In the genomic region with DNA sequence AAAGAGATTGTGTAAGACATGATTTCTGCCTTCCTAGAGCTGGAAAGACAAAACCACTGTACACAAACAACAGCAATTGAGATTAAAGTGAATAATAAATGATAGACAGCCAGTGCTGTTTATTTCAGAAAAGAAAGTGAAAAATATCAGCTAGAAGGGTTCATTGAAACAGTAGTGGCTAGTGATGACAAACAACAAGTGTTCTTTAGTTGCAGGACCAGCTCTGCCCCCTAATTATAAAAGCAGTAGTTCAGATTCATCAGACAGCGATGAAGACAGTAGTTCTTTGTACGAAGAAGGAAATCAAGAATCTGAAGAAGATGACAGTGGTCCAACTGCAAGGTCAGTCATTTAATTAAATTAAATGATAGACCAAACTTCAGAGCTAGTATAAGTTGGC, we compare ENCODE assay signal across 28 cellular contexts.
"Had no signal": no experiment of that assay in that cellular context is flagged by ENCODE, and none has a peak within 500 bp of the region (broad histone marks: within the 10 kb centered on the region; RNA-seq: fewer than 3 reads in every experiment).

No MANE protein-coding gene starts in this region.

- H3K4me2 ChIP-seq: PC-9 had no signal

- H3K9me3 ChIP-seq: MG63 had no signal

- ATAC-seq: activated CD8-positive, alpha-beta T cell treated with anti-CD3 and anti-CD28 coated beads for 36 hours; activated T-cell treated with anti-CD3 and anti-CD28 coated beads, Interleukin-2, amount 50 U/mL, for 72 hours; activated T-helper 17 cell treated with anti-CD3 and anti-CD28 coated beads, Interleukin-2, amount 50 U/mL, for 72 hours had no signal

- H3K4me3 ChIP-seq: MG63, PC-9, SK-N-MC had no signal

- H3K27me3 ChIP-seq: brain microvascular endothelial cell, MG63 had no signal

- DNase-seq: activated CD4-positive, alpha-beta T cell treated with anti-CD3 and anti-CD28 coated beads, Interleukin-2, amount 10 ng/mL, durations not matched to agents 24 days and 14 days; activated CD4-positive, alpha-beta T cell treated with anti-CD3 and anti-CD28 coated beads, Interleukin-2, amount 50 U/mL, for 4 hours; activated CD8-positive, alpha-beta T cell treated with anti-CD3 and anti-CD28 coated beads for 36 hours; activated effector memory CD4-positive, alpha-beta T cell treated with anti-CD3 and anti-CD28 coated beads, Interleukin-2, amount 50 U/mL, for 16 hours; activated naive CD4-positive, alpha-beta T cell; activated naive CD4-positive, alpha-beta T cell treated with anti-CD3 and anti-CD28 coated beads, Interleukin-2, amount 50 U/mL, for 16 hours; activated naive CD8-positive, alpha-beta T cell treated with anti-CD3 and anti-CD28 coated beads for 36 hours; activated T-cell treated with anti-CD3 and anti-CD28 coated beads, Interleukin-2, amount 50 U/mL, for 1 hour; activated T-cell treated with anti-CD3 and anti-CD28 coated beads, Interleukin-2, amount 50 U/mL, for 72 hours; amniotic stem cell; aorta; brain microvascular endothelial cell; Kasumi-1; KBM-7; MG63; NCI-H1048; NCI-H1105 treated with DMSO at 0.1 percent for 48 hours; NCI-H1436; NCI-H1694; NCI-H1930; NCI-H2081 treated with DMSO at 0.1 percent for 48 hours; NCI-H226; NCI-H524 treated with DMSO at 0.1 percent for 48 hours; PC-9; Right ventricle myocardium superior; T1000 had no signal

- H2AFZ ChIP-seq: PC-9 had no signal

- H3K27ac ChIP-seq: brain microvascular endothelial cell, PC-9, SK-N-MC had no signal
